Comparison of ENCODE assay signal across 8 cellular contexts in the genomic region with DNA sequence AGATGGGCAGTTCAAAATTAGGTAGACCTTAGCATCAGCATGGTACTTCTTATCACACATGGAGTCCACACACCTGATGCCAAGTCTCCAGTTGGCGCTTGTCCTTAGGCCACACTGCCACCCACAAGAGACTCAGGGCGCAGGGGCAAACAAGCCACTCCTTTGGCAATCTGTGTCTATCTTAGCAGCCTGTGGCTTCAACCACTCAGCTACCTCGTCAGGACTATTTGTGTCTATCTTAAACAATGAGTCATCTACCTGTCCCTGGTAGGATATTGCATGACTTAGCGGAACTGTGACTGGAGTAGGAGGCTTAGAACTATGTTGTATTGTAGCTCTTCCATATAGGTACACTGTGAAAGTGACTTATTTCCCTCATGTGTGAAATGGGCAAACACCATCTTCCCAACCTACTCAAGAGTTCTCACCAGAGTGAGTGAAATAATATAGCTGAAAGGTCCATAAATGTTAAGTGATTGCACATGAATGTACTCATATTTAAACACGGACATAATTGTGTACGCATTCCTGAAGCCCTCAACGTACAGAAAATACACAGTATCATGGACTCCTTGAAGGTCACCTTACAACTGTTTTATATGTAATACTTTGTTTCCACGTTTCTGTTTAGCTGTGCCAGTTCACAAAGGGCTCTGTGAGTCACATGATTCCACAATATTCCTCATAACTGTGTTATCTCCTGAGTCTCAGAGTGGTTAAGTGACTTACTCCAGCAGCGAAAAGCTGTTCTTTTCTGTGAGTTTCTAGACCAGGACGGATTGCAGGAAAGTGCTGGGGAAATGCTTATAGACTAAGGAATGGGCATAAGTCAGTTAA.
DNase-seq lines count a peak whose midpoint lies in the region; ATAC-seq and TF ChIP-seq lines count a peak whose summit lies in the region.

No MANE protein-coding gene starts in this region.

- no peaks in the 10 kb centered on the region for H3K27me3 Mint-ChIP-seq in activated naive CD4-positive, alpha-beta T cell treated with anti-CD3 and anti-CD28 coated beads, Interleukin-2, amount 50 U/mL, for 24 hours

- no peaks in the 10 kb centered on the region for H3K9me3 ChIP-seq in iPS-18a (ENCODE audit: control insufficient read depth, low read depth, low read length)

- no peaks in the 10 kb centered on the region for H3K9me3 Mint-ChIP-seq in activated naive CD4-positive, alpha-beta T cell treated with anti-CD3 and anti-CD28 coated beads, Interleukin-2, amount 50 U/mL, for 24 hours

- H3K4me3 ChIP-seq in KMS-11 (IDR thresholded peaks at IDR 0.05; ENCODE audit: insufficient read depth, low read depth, low read length) (no peak overlapping the region), iPS-18a (ENCODE audit: low read length) (peak overlapping the region; percentile 90)

- peak overlapping the region; percentile 98 for H3K4me2 ChIP-seq in KMS-11

- H3K27ac ChIP-seq in KMS-11 (peak overlapping the region; percentile 91), iPS-18a (ENCODE audit: low read length) (peak overlapping the region; percentile 29)

- H3K79me2 ChIP-seq in KMS-11 (ENCODE audit: insufficient read depth, low read depth), result peaks cover 47% of the 10 kb centered on the region

- no peak for ATAC-seq in GM21529 (IDR thresholded peaks at IDR 0.05; ENCODE audit: unreplicated experiment)

- H4K20me1 ChIP-seq in KMS-11 (ENCODE audit: insufficient read depth), result no peaks in the 10 kb centered on the region

- H3K36me3 ChIP-seq in KMS-11 (ENCODE audit: insufficient read depth) (peaks cover 12% of the 10 kb centered on the region; the same call in 1 of the 2 replicates), iPS-18a (ENCODE audit: control insufficient read depth, low read depth, low read length) (peaks cover 41% of the 10 kb centered on the region)

- TF ChIP-seq CTCF in KMS-11 (conservative IDR thresholded peaks at IDR 0.05; ENCODE audit: low read depth, low read length), result no peak

- H3K27ac Mint-ChIP-seq in activated naive CD4-positive, alpha-beta T cell treated with anti-CD3 and anti-CD28 coated beads, Interleukin-2, amount 50 U/mL, for 24 hours, result peak overlapping the region; percentile 87

- H3K4me1 Mint-ChIP-seq in activated naive CD4-positive, alpha-beta T cell treated with anti-CD3 and anti-CD28 coated beads, Interleukin-2, amount 50 U/mL, for 24 hours, result peaks cover 52% of the 10 kb centered on the region

- peak overlapping the region; percentile 96 for H3K4me3 Mint-ChIP-seq in activated naive CD4-positive, alpha-beta T cell treated with anti-CD3 and anti-CD28 coated beads, Interleukin-2, amount 50 U/mL, for 24 hours

- no peaks in the 10 kb centered on the region for H3K27me3 ChIP-seq in KMS-11 (ENCODE audit: insufficient read depth, low read depth)
- H3K27me3 ChIP-seq in iPS-18a (ENCODE audit: control insufficient read depth, insufficient read depth, low read length), result no peaks in the 10 kb centered on the region

- peaks cover 18% of the 10 kb centered on the region for H3K36me3 Mint-ChIP-seq in activated naive CD4-positive, alpha-beta T cell treated with anti-CD3 and anti-CD28 coated beads, Interleukin-2, amount 50 U/mL, for 24 hours

- peak overlapping the region; percentile 100 for H2AFZ ChIP-seq in KMS-11 (ENCODE audit: low read depth)

- peaks cover 25% of the 10 kb centered on the region for H3K4me1 ChIP-seq in KMS-11 (ENCODE audit: low read depth, poor library complexity, severe bottlenecking)
- H3K4me1 ChIP-seq in iPS-18a (ENCODE audit: control insufficient read depth, low read depth, low read length), result peaks cover 6% of the 10 kb centered on the region

- peak overlapping the region; percentile 94 for H3K9ac ChIP-seq in KMS-11
- peak overlapping the region; percentile 97 for H3K9ac ChIP-seq in iPS-18a (ENCODE audit: low read length)

- peak; percentile 8 for DNase-seq in CD1c-positive myeloid dendritic cell (ENCODE audit: extremely low spot score)
- peak; percentile 22 to 27 for DNase-seq in stimulated activated CD4-positive, alpha-beta T cell treated with anti-CD3 and anti-CD28 coated beads, Interleukin-2, amount 100 ng/mL, for 24 hours
- no peak for DNase-seq in NCI-H187 treated with DMSO at 0.1 percent for 48 hours (lab: John Stamatoyannopoulos, UW)
- DNase-seq in activated gamma-delta T cell treated with Interleukin-2 at 50 U/mL for 16 hours, result no peak

Comparison
In these comparisons a context has a peak if more than half of its experiments do, and no peak if none do; other contexts are left out.
1. DNase-seq: peak in CD1c-positive myeloid dendritic cell (single experiment) and stimulated activated CD4-positive, alpha-beta T cell treated with anti-CD3 and anti-CD28 coated beads, Interleukin-2, amount 100 ng/mL, for 24 hours (2 of 2); none in NCI-H187 treated with DMSO at 0.1 percent for 48 hours (single experiment) and activated gamma-delta T cell treated with Interleukin-2 at 50 U/mL for 16 hours (single experiment).